8 cellular contexts compared by ENCODE assay signal in genomic region chr12:98424726-98425401, GRCh38.
A peak's percentile ranks its signal among the peaks of the same experiment; 100 is the strongest.
DNase-seq lines count a peak whose midpoint lies in the region; ATAC-seq, FAIRE-seq and TF ChIP-seq lines count a peak whose summit lies in the region.

No MANE protein-coding gene starts in this region.

- H3K4me3 Mint-ChIP-seq in GM23338, result no peak overlapping the region
- H3K4me3 Mint-ChIP-seq in activated naive CD4-positive, alpha-beta T cell treated with anti-CD3 and anti-CD28 coated beads, Interleukin-2, amount 10 ng/mL, durations not matched to agents 7 days and 5 days, result no peak overlapping the region
- no peak overlapping the region for H3K4me3 Mint-ChIP-seq in glutamatergic neuron (ENCODE audit: unreplicated experiment)
- H3K4me3 Mint-ChIP-seq in progenitor cell of endocrine pancreas (ENCODE audit: low read depth), result no peak overlapping the region

- H3K79me2 ChIP-seq in GM23338 (replicated peaks; ENCODE audit: insufficient read depth), result no peaks in the 10 kb centered on the region

- peak; percentile 92 for FAIRE-seq in G401.6 (lab: Jason Lieb, UNC)

- peak; percentile 77 to 81 for TF ChIP-seq CTCF in GM23338 (conservative IDR thresholded peaks at IDR 0.05; ENCODE audit: low read depth in 2 of 2)
- peak; percentile 77 for TF ChIP-seq CTCF in LNCAP (IDR thresholded peaks at IDR 0.05)
- TF ChIP-seq CTCF in glutamatergic neuron (IDR thresholded peaks at IDR 0.05; ENCODE audit: partially characterized antibody, unreplicated experiment), result peak; percentile 53
- peak; percentile 78 for TF ChIP-seq CTCF in progenitor cell of endocrine pancreas (IDR thresholded peaks at IDR 0.05; ENCODE audit: unreplicated experiment)

- no peaks in the 10 kb centered on the region for H3F3A ChIP-seq in GM23338 (replicated peaks; ENCODE audit: low read depth)

- CTCF ChIA-PET in activated naive CD4-positive, alpha-beta T cell treated with anti-CD3 and anti-CD28 coated beads, Interleukin-2, amount 10 ng/mL, durations not matched to agents 7 days and 5 days (lab: Charles Lee), result interaction anchor here (0.8 to 2.0 kb wide), 4 partner anchors 23 to 574 kb away, joined by 3 to 6 read pairs (median 4); no protein-coding TSS in a partner anchor

- H3K27me3 ChIP-seq in GM23338 (ENCODE audit: insufficient read depth), result no peaks in the 10 kb centered on the region

- H2AFZ ChIP-seq in GM23338, result no peak overlapping the region

- ATAC-seq in GM23338 (peak; percentile 74), GM18520 (IDR thresholded peaks at IDR 0.05; ENCODE audit: unreplicated experiment) (no peak)

- H3K9me3 Mint-ChIP-seq in GM23338, result no peaks in the 10 kb centered on the region
- no peaks in the 10 kb centered on the region for H3K9me3 Mint-ChIP-seq in activated naive CD4-positive, alpha-beta T cell treated with anti-CD3 and anti-CD28 coated beads, Interleukin-2, amount 10 ng/mL, durations not matched to agents 7 days and 5 days
- no peaks in the 10 kb centered on the region for H3K9me3 Mint-ChIP-seq in glutamatergic neuron (ENCODE audit: unreplicated experiment)
- no peaks in the 10 kb centered on the region for H3K9me3 Mint-ChIP-seq in progenitor cell of endocrine pancreas (ENCODE audit: low read depth)

- no peaks in the 10 kb centered on the region for H4K20me1 ChIP-seq in GM23338 (replicated peaks; ENCODE audit: insufficient read depth)

- H3K4me1 ChIP-seq in GM23338 (ENCODE audit: insufficient read depth), result no peaks in the 10 kb centered on the region; the same call in 1 of the 2 replicates

- no peak overlapping the region for H3K4me3 ChIP-seq in GM23338

- H3K9me2 ChIP-seq in GM23338 (ENCODE audit: insufficient read depth), result 0 out of 2 replicates have a peak, but pooled peaks cover 2% of the 10 kb centered on the region

- H3K36me3 ChIP-seq in GM23338 (ENCODE audit: insufficient read depth), result no peaks in the 10 kb centered on the region

- H3K36me3 Mint-ChIP-seq in GM23338 (ENCODE audit: low read depth) (no peaks in the 10 kb centered on the region), glutamatergic neuron (ENCODE audit: unreplicated experiment) (no peaks in the 10 kb centered on the region), progenitor cell of endocrine pancreas (ENCODE audit: insufficient read depth) (no peaks in the 10 kb centered on the region)
- H3K36me3 Mint-ChIP-seq in activated naive CD4-positive, alpha-beta T cell treated with anti-CD3 and anti-CD28 coated beads, Interleukin-2, amount 10 ng/mL, durations not matched to agents 7 days and 5 days, result no peaks in the 10 kb centered on the region

- H3K4me1 Mint-ChIP-seq in GM23338 (peaks cover 4% of the 10 kb centered on the region), glutamatergic neuron (ENCODE audit: low read depth, unreplicated experiment) (no peaks in the 10 kb centered on the region), progenitor cell of endocrine pancreas (ENCODE audit: low read depth) (no peaks in the 10 kb centered on the region)
- H3K4me1 Mint-ChIP-seq in activated naive CD4-positive, alpha-beta T cell treated with anti-CD3 and anti-CD28 coated beads, Interleukin-2, amount 10 ng/mL, durations not matched to agents 7 days and 5 days, result peaks cover 5% of the 10 kb centered on the region

- H3K4me2 ChIP-seq in GM23338, result no peak overlapping the region

- DNase-seq in GM23338 (ENCODE audit: low spot score) (peak; percentile 85), RPMI8226 (peak; percentile 72), glutamatergic neuron (peak; percentile 64), progenitor cell of endocrine pancreas (ENCODE audit: low spot score, unreplicated experiment) (peak; percentile 20)
- peak; percentile 72 for DNase-seq in activated naive CD4-positive, alpha-beta T cell treated with anti-CD3 and anti-CD28 coated beads, Interleukin-2, amount 10 ng/mL, durations not matched to agents 7 days and 5 days

- H3K27ac Mint-ChIP-seq in GM23338 (no peak overlapping the region), glutamatergic neuron (ENCODE audit: unreplicated experiment) (no peak overlapping the region), progenitor cell of endocrine pancreas (no peak overlapping the region)
- no peak overlapping the region for H3K27ac Mint-ChIP-seq in activated naive CD4-positive, alpha-beta T cell treated with anti-CD3 and anti-CD28 coated beads, Interleukin-2, amount 10 ng/mL, durations not matched to agents 7 days and 5 days

- H3K27me3 Mint-ChIP-seq in GM23338 (ENCODE audit: insufficient read depth, low read depth, poor library complexity), result peaks cover 6% of the 10 kb centered on the region
- H3K27me3 Mint-ChIP-seq in activated naive CD4-positive, alpha-beta T cell treated with anti-CD3 and anti-CD28 coated beads, Interleukin-2, amount 10 ng/mL, durations not matched to agents 7 days and 5 days, result peaks cover 5% of the 10 kb centered on the region
- H3K27me3 Mint-ChIP-seq in glutamatergic neuron (ENCODE audit: unreplicated experiment), result no peaks in the 10 kb centered on the region
- H3K27me3 Mint-ChIP-seq in progenitor cell of endocrine pancreas, result no peaks in the 10 kb centered on the region

- no peak overlapping the region for H3K27ac ChIP-seq in GM23338 (ENCODE audit: low read depth)

TF ChIP-seq in GM23338, 12 proteins besides CTCF, POLR2A, EP300 and RAD21 (continues in another document):
- no peak for TF ChIP-seq ZNF114 (CRISPR knock-in tag; IDR thresholded peaks at IDR 0.05)
- no peak for TF ChIP-seq POLR2AphosphoS5 (IDR thresholded peaks at IDR 0.05; ENCODE audit: low read depth)
- no peak for TF ChIP-seq REST (IDR thresholded peaks at IDR 0.05; ENCODE audit: unreplicated experiment)
- TF ChIP-seq ZNF331 (CRISPR knock-in tag; IDR thresholded peaks at IDR 0.05; ENCODE audit: low read depth), result no peak
- TF ChIP-seq NANOG (IDR thresholded peaks at IDR 0.05; ENCODE audit: borderline replicate concordance), result no peak
- no peak for TF ChIP-seq CREB1 (CRISPR knock-in tag; IDR thresholded peaks at IDR 0.05; ENCODE audit: low read depth)

Comparison
In these comparisons a context has a peak if more than half of its experiments do, and no peak if none do; other contexts are left out.
1. DNase-seq: peak in every context shown above with its lines; median percentile 85 in GM23338; 72 in RPMI8226; 72 in activated naive CD4-positive, alpha-beta T cell treated with anti-CD3 and anti-CD28 coated beads, Interleukin-2, amount 10 ng/mL, durations not matched to agents 7 days and 5 days; 64 in glutamatergic neuron; 20 in progenitor cell of endocrine pancreas.